14 cellular contexts compared by ENCODE assay signal in the genomic region with DNA sequence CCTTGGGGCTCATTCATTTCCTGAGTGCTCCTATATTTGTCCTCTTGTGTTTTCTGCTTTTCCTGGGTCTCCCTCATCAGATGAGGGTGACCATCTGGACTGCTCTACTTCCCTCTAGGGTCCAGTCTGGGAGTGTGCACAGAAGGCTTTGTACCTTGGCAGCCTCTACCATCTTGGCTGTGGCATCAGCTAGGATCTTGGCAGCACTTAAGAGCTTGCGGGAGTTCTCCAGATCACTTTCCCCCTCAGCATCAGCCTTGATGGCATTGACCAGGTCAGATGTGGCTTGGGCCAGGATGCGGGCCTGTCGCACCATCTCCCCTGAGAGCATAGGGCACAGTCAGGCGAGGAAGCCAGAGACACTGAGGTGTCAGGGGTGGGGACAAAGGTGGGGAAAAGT. TPM values are rescaled to one million over a fixed set of nuclear protein-coding genes. Genes with fewer than 3 reads are reported as not detected.
A peak's percentile ranks its signal among the peaks of the same experiment; 100 is the strongest.
DNase-seq lines count a peak whose midpoint lies in the region; ATAC-seq, FAIRE-seq and TF ChIP-seq lines count a peak whose summit lies in the region.
"Had no signal": no experiment of that assay in that cellular context is flagged by ENCODE, and none has a peak within 500 bp of the region (broad histone marks: within the 10 kb centered on the region; RNA-seq: fewer than 3 reads in every experiment).

No MANE protein-coding gene starts in this region.

- peaks cover 80% of the 10 kb centered on the region for H3K36me3 Mint-ChIP-seq in brain

- ATAC-seq in HG03108 (IDR thresholded peaks at IDR 0.05; ENCODE audit: unreplicated experiment): no peak

- H3K27me3 ChIP-seq in AG04450 (ENCODE audit: control insufficient read depth, insufficient read depth, low read length) (no peaks in the 10 kb centered on the region), mesenchymal stem cell (ENCODE audit: control insufficient read depth in 1 of 2, insufficient read depth in 1 of 2, low read length in 2 of 2) (no peaks in the 10 kb centered on the region), thyroid gland (no peaks in the 10 kb centered on the region)
- H3K27me3 ChIP-seq: heart left ventricle had no signal

- H3K4me1 ChIP-seq in mesenchymal stem cell (ENCODE audit: control insufficient read depth, insufficient read depth, low read depth, low read length) (peaks cover 7% of the 10 kb centered on the region), thyroid gland (no peaks in the 10 kb centered on the region)

- H3K9me3 Mint-ChIP-seq in brain: no peaks in the 10 kb centered on the region
- H3K9me3 Mint-ChIP-seq: activated naive CD8-positive, alpha-beta T cell treated with anti-CD3 and anti-CD28 coated beads, Interleukin-2, amount 10 ng/mL, durations not matched to agents 7 days and 5 days; T-helper 2 cell treated with Interferon-gamma antibody and Interleukin-4, amounts not matched to agents 5 μg/mL and 100 μg/mL, for 36 hours had no signal

- peak overlapping the region in 3 of 5 experiments; percentile 9 to 86 (median 56) for H3K27ac Mint-ChIP-seq in brain
- H3K27ac Mint-ChIP-seq: activated naive CD8-positive, alpha-beta T cell treated with anti-CD3 and anti-CD28 coated beads, Interleukin-2, amount 10 ng/mL, durations not matched to agents 7 days and 5 days; T-helper 2 cell treated with Interferon-gamma antibody and Interleukin-4, amounts not matched to agents 5 μg/mL and 100 μg/mL, for 36 hours had no signal

- FAIRE-seq in GM12892 (lab: Jason Lieb, UNC): no peak

- H3K27me3 Mint-ChIP-seq in brain: peaks cover 4% of the 10 kb centered on the region
- H3K27me3 Mint-ChIP-seq: activated naive CD8-positive, alpha-beta T cell treated with anti-CD3 and anti-CD28 coated beads, Interleukin-2, amount 10 ng/mL, durations not matched to agents 7 days and 5 days had no signal

- H3K23ac ChIP-seq in mesenchymal stem cell (ENCODE audit: low read length in 2 of 2): no peak overlapping the region

- intact Hi-C loops in thyroid gland (cut with DNase I): no loop called here

- H3K79me1 ChIP-seq in mesenchymal stem cell (replicated peaks; ENCODE audit: low read length, poor library complexity, severe bottlenecking): peaks cover 60% of the 10 kb centered on the region

- H2AFZ ChIP-seq in mesenchymal stem cell (ENCODE audit: low read depth, low read length): no peak overlapping the region
- H2AFZ ChIP-seq: PC-9 had no signal

- WGBS in mesenchymal stem cell: 98% methylated on average over 4 of the region's 4 CpGs
- WGBS in thyroid gland, 2 donors: 95 to 98% methylated on average over 4 of the region's 4 CpGs

- TF ChIP-seq POLR2A in GM12892 (IDR thresholded peaks at IDR 0.05; ENCODE audit: low read depth, low read length) (no peak), thyroid gland (IDR thresholded peaks at IDR 0.05) (no peak)

- no peak overlapping the region for H2BK15ac ChIP-seq in mesenchymal stem cell (ENCODE audit: low read depth, poor library complexity, severe bottlenecking)

- H3K36me3 ChIP-seq in mesenchymal stem cell (ENCODE audit: control insufficient read depth in 1 of 2, insufficient read depth in 2 of 2, low read depth in 1 of 2, low read length in 2 of 2) (peaks cover 86 to 98% of the 10 kb centered on the region in 2 experiments), thyroid gland (peaks cover 98 to 100% of the 10 kb centered on the region in 2 donors)

- no peak overlapping the region for H2BK5ac ChIP-seq in mesenchymal stem cell (ENCODE audit: low read depth, low read length, poor library complexity, severe bottlenecking)

- H3K14ac ChIP-seq in mesenchymal stem cell (ENCODE audit: low read length in 2 of 2): no peak overlapping the region

- H3K4me3 Mint-ChIP-seq in brain: no peak overlapping the region
- H3K4me3 Mint-ChIP-seq: activated naive CD8-positive, alpha-beta T cell treated with anti-CD3 and anti-CD28 coated beads, Interleukin-2, amount 10 ng/mL, durations not matched to agents 7 days and 5 days; T-helper 2 cell treated with Interferon-gamma antibody and Interleukin-4, amounts not matched to agents 5 μg/mL and 100 μg/mL, for 36 hours had no signal

- DNase-seq in AG04450 (ENCODE audit: low read depth, low spot score): no peak
- peak; percentile 11 for DNase-seq in HCEC 1CT
- DNase-seq in mesenchymal stem cell: no peak
- DNase-seq in activated effector memory CD4-positive, alpha-beta T cell treated with anti-CD3 and anti-CD28 coated beads, Interleukin-2, amount 50 U/mL, for 16 hours: no peak
- no peak for DNase-seq in GM12892 (ENCODE audit: insufficient read length)
- no peak for DNase-seq in thyroid gland
- DNase-seq: activated naive CD8-positive, alpha-beta T cell treated with anti-CD3 and anti-CD28 coated beads, Interleukin-2, amount 10 ng/mL, durations not matched to agents 7 days and 5 days; heart left ventricle; left ventricle myocardium superior; PC-9; stimulated activated CD8-positive, alpha-beta memory T cell treated with anti-CD3 and anti-CD28 coated beads, Interleukin-4, amount 100 ng/mL, for 48 hours had no signal

- POLR2A ChIA-PET in AG04450 (lab: Yijun Ruan, JAX): interaction anchor here (1.3 to 3.1 kb wide), 2 partner anchors 12 to 19 kb away, joined by 3 to 11 read pairs; no protein-coding TSS in a partner anchor

- no peak overlapping the region for H2AK5ac ChIP-seq in mesenchymal stem cell (ENCODE audit: low read length, severe bottlenecking)

- H3K9me3 ChIP-seq in AG04450 (ENCODE audit: control insufficient read depth, insufficient read depth, low read length) (no peaks in the 10 kb centered on the region), mesenchymal stem cell (ENCODE audit: control insufficient read depth, low read length) (no peaks in the 10 kb centered on the region), thyroid gland (no peaks in the 10 kb centered on the region)
- H3K9me3 ChIP-seq: heart left ventricle had no signal

- H3K4me2 ChIP-seq in mesenchymal stem cell (ENCODE audit: low read length, poor library complexity, severe bottlenecking): no peak overlapping the region
- H3K4me2 ChIP-seq: PC-9 had no signal

- H3K4me1 Mint-ChIP-seq in brain: no peaks in the 10 kb centered on the region
- H3K4me1 Mint-ChIP-seq: activated naive CD8-positive, alpha-beta T cell treated with anti-CD3 and anti-CD28 coated beads, Interleukin-2, amount 10 ng/mL, durations not matched to agents 7 days and 5 days had no signal

- no peak overlapping the region for H4K91ac ChIP-seq in mesenchymal stem cell (ENCODE audit: low read length)

- no peak overlapping the region for H3K4ac ChIP-seq in mesenchymal stem cell (ENCODE audit: low read depth in 1 of 2, low read length in 2 of 2)

- H3K4me3 ChIP-seq in AG04450 (ENCODE audit: low read depth, low read length): no peak overlapping the region
- no peak overlapping the region for H3K4me3 ChIP-seq in mesenchymal stem cell (ENCODE audit: insufficient read depth in 1 of 2, low read depth in 1 of 2, low read length in 2 of 2)
- no peak overlapping the region for H3K4me3 ChIP-seq in thyroid gland (replicated peaks in 1 of 3)
- H3K4me3 ChIP-seq: heart left ventricle, PC-9 had no signal

- peak overlapping the region; percentile 21 for H3K27ac ChIP-seq in AG04450 (ENCODE audit: low read depth, low read length)
- no peak overlapping the region for H3K27ac ChIP-seq in mesenchymal stem cell (ENCODE audit: low read length, poor library complexity, severe bottlenecking)
- H3K27ac ChIP-seq in thyroid gland: no peak overlapping the region
- H3K27ac ChIP-seq: PC-9 had no signal

- H3K9ac ChIP-seq in mesenchymal stem cell (ENCODE audit: low read length): peak overlapping the region; percentile 31

- H2BK120ac ChIP-seq in mesenchymal stem cell (ENCODE audit: low read depth, low read length): no peak overlapping the region

- no peak overlapping the region for H3K18ac ChIP-seq in mesenchymal stem cell (ENCODE audit: low read depth in 1 of 2, low read length in 2 of 2)

- no peak overlapping the region for H4K8ac ChIP-seq in mesenchymal stem cell (ENCODE audit: low read length)

- CTCF ChIA-PET in AG04450 (lab: Charles Lee): interaction anchor here (0.9 to 1.7 kb wide), 3 partner anchors 11 to 57 kb away, joined by 3 to 10 read pairs (median 4); no protein-coding TSS in a partner anchor

- H2BK12ac ChIP-seq in mesenchymal stem cell (ENCODE audit: low read length in 2 of 2): no peak overlapping the region

- TF ChIP-seq CTCF in AG04450 (IDR thresholded peaks at IDR 0.05; ENCODE audit: low read depth, low read length): 0 out of 2 replicates have a peak, but pooled peaks have one; percentile 12
- no peak for TF ChIP-seq CTCF in brain (conservative IDR thresholded peaks at IDR 0.05)
- no peak for TF ChIP-seq CTCF in thyroid gland (IDR thresholded peaks at IDR 0.05)

RNA-seq across cellular contexts. Expression of gene TLN1, which starts 15.8 kb away (rescaled TPM):
- polyA plus RNA-seq in AG04450 (2011; rRNA removed) (165 and 224 TPM in 2 replicates), brain (ENCODE audit: insufficient read depth, low read depth, low replicate concordance) (181 TPM)
- 900 and 1,135 TPM in 2 replicates for polyA minus RNA-seq in AG04450 (2011; rRNA and poly(A)+ RNA removed)
- polyA plus RNA-seq in mesenchymal stem cell (2013, experiment 1 of 2): 98.6 TPM
- 91.6 TPM for polyA plus RNA-seq in mesenchymal stem cell (2013, experiment 2 of 2)
- polyA plus RNA-seq in GM12892 (2012; ENCODE audit: missing spikeins): 65.4 TPM
- total RNA-seq in thyroid gland: 100 to 1,000 TPM; 142 to 245 (median 184) TPM

RNA-seq across cellular contexts. Expression of gene CREB3, which starts 16.2 kb away (rescaled TPM):
- polyA plus RNA-seq in AG04450 (2011; rRNA removed) (51.1 and 58.1 TPM in 2 replicates), brain (ENCODE audit: insufficient read depth, low read depth, low replicate concordance) (82.7 TPM)
- 32.5 and 41.9 TPM in 2 replicates for polyA minus RNA-seq in AG04450 (2011; rRNA and poly(A)+ RNA removed)
- polyA plus RNA-seq in mesenchymal stem cell (2013, experiment 1 of 2): 45.6 TPM
- polyA plus RNA-seq in mesenchymal stem cell (2013, experiment 2 of 2): 45.1 TPM
- 19.2 TPM for polyA plus RNA-seq in GM12892 (2012; ENCODE audit: missing spikeins)
- 10 to 100 TPM; 44.9 to 73.0 (median 51.3) TPM for total RNA-seq in thyroid gland

RNA-seq across cellular contexts. Expression of gene TPM2, which starts 26.5 kb away (rescaled TPM):
- polyA plus RNA-seq in AG04450 (2011; rRNA removed) (1,535 and 1,633 TPM in 2 replicates), brain (ENCODE audit: insufficient read depth, low read depth, low replicate concordance) (41.8 TPM)
- polyA minus RNA-seq in AG04450 (2011; rRNA and poly(A)+ RNA removed): 470 and 477 TPM in 2 replicates
- 890 TPM for polyA plus RNA-seq in mesenchymal stem cell (2013, experiment 1 of 2)
- polyA plus RNA-seq in mesenchymal stem cell (2013, experiment 2 of 2): 890 TPM
- 3.6 TPM for polyA plus RNA-seq in GM12892 (2012; ENCODE audit: missing spikeins)
- 10 to 100 TPM; 45.4 to 79.6 (median 72.2) TPM for total RNA-seq in thyroid gland

RNA-seq across cellular contexts. Expression of gene GBA2, which starts 32.8 kb away (rescaled TPM):
- 32.9 and 34.7 TPM in 2 replicates for polyA plus RNA-seq in AG04450 (2011; rRNA removed)
- 37.4 and 47.3 TPM in 2 replicates for polyA minus RNA-seq in AG04450 (2011; rRNA and poly(A)+ RNA removed)
- polyA plus RNA-seq in brain (ENCODE audit: insufficient read depth, low read depth, low replicate concordance): 56.0 TPM
- 22.6 TPM for polyA plus RNA-seq in mesenchymal stem cell (2013, experiment 1 of 2)
- polyA plus RNA-seq in mesenchymal stem cell (2013, experiment 2 of 2): 20.1 TPM
- polyA plus RNA-seq in GM12892 (2012; ENCODE audit: missing spikeins): 28.3 TPM
- total RNA-seq in thyroid gland: 100 to 1,000 TPM in 2 of 4 donors, 10 to 100 TPM in 2; 71.4 to 111 (median 101) TPM

RNA-seq across cellular contexts. Expression of gene RGP1, which starts 32.9 kb away (rescaled TPM):
- polyA plus RNA-seq in AG04450 (2011; rRNA removed) (20.2 and 20.7 TPM in 2 replicates), brain (ENCODE audit: insufficient read depth, low read depth, low replicate concordance) (34.4 TPM)
- 26.2 and 29.1 TPM in 2 replicates for polyA minus RNA-seq in AG04450 (2011; rRNA and poly(A)+ RNA removed)
- polyA plus RNA-seq in mesenchymal stem cell (2013, experiment 1 of 2): 15.2 TPM
- 15.1 TPM for polyA plus RNA-seq in mesenchymal stem cell (2013, experiment 2 of 2)
- polyA plus RNA-seq in GM12892 (2012; ENCODE audit: missing spikeins): 6.3 TPM
- total RNA-seq in thyroid gland: 10 to 100 TPM; 25.4 to 34.0 (median 30.2) TPM

Comparison
In these comparisons a context has a peak if more than half of its experiments do, and no peak if none do; other contexts are left out.
1. RNA of gene TPM2, which starts 26.5 kb away (polyA plus RNA-seq): 1,535 to 1,633 TPM in AG04450; 41.8 TPM in brain (single experiment); every median in the first group is over 10 times any median in the second.